Comparison of ENCODE assay signal across 28 cellular contexts in the genomic region with DNA sequence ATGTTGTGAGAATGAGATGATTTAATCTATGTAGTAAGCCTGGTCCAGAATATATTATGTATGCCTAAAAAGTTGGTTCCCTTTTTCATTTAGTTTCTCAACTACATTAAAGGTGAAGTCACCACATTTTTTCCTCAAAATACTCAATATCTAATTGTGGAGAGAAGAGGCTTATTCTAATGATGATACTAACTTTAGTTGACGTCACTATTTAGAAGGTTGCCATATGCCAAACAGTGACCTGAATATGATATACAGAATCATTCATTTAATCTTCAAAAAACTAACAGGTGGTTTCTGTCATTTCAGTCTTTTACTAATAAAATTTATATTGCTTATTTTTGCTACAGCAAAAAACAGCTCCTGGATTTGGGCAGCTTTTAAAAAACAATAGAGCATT.
"Had no signal": no experiment of that assay in that cellular context is flagged by ENCODE, and none has a peak within 500 bp of the region (broad histone marks: within the 10 kb centered on the region; RNA-seq: fewer than 3 reads in every experiment).

No MANE protein-coding gene starts in this region.

- H3K27ac ChIP-seq: colonic mucosa, coronary artery, dorsolateral prefrontal cortex, epithelial cell of prostate, esophagus muscularis mucosa, esophagus squamous epithelium, foreskin keratinocyte, gastrocnemius medialis, gastroesophageal sphincter, heart left ventricle, heart right ventricle had no signal

- FAIRE-seq: colon, endometrium, endothelial cell of umbilical vein, frontal cortex had no signal

- H3K9me3 ChIP-seq: colonic mucosa, esophagus muscularis mucosa, esophagus squamous epithelium, gastrocnemius medialis, gastroesophageal sphincter, heart left ventricle, heart right ventricle had no signal

- DNase-seq: colonic mucosa; cortex of kidney; dermis blood vessel endothelial cell; dorsolateral prefrontal cortex; effector CD4-positive, alpha-beta T cell; effector CD8-positive, alpha-beta T cell; effector memory CD4-positive, alpha-beta T cell; effector memory CD8-positive, alpha-beta T cell; endodermal cell; erythroblast; esophagus squamous epithelium; foreskin fibroblast; foreskin keratinocyte; foreskin melanocyte; gastrocnemius medialis; glutamatergic neuron; head of caudate nucleus; heart left ventricle; heart right ventricle had no signal

- H3K27me3 ChIP-seq: colonic mucosa, dorsolateral prefrontal cortex, esophagus squamous epithelium, foreskin keratinocyte, gastrocnemius medialis, gastroesophageal sphincter, heart left ventricle, heart right ventricle had no signal

- H3K36me3 ChIP-seq: colonic mucosa, esophagus muscularis mucosa, esophagus squamous epithelium, gastrocnemius medialis, gastroesophageal sphincter, heart left ventricle, heart right ventricle had no signal

- H3K4me1 ChIP-seq: colonic mucosa, esophagus muscularis mucosa, esophagus squamous epithelium, foreskin keratinocyte, gastrocnemius medialis, gastroesophageal sphincter, heart left ventricle, heart right ventricle had no signal

- H3K4me3 ChIP-seq: colonic mucosa, coronary artery, dorsolateral prefrontal cortex, esophagus muscularis mucosa, esophagus squamous epithelium, gastrocnemius medialis, gastroesophageal sphincter, heart left ventricle, heart right ventricle had no signal

- ATAC-seq: effector memory CD8-positive, alpha-beta T cell; esophagus mucosa; foreskin keratinocyte; gastrocnemius medialis; gastroesophageal sphincter; heart left ventricle; heart right ventricle had no signal
